In the genomic region with DNA sequence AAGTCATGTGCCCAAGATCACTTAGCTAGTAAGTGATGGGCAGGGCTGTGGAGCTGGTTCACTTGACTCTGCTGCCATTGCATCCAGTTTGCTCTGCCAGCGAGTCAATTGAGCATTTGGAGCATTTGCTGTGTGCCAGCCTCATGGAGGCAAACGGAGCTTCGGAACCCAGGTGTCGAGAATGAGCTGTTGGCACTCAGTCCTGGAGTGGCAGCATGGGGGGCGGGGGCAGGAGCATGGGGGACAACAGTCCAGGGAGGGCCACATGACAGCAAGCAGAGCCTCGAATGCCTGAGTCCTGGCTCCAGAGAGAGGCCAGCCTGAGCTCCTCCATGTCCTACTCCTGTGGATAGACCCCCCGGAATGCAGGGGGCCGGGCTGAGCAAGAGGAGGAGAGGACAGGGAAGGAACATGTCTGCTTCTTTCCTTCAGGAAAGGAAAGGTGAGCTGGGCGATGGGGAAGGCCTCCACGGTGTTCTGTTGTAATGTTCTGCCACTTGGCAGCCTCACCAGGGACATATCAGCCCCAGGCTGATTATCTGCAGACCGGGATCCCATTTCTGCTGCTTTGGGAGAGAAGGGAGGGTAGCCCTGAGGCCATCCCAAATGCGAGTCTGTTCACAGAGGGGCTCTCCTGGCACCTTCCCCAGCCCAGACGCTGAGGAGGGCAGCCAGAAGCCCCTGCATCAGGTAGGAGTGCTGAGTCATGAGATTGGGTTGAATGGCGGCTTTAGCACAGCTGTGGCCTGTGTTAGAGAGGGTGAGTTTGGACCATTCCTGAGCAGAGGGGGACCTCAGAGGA, we compare ENCODE assay signal across 1 cellular context.
A peak's percentile ranks its signal among the peaks of the same experiment; 100 is the strongest.
TF ChIP-seq lines count a peak whose summit lies in the region.

No MANE protein-coding gene starts in this region.

TF ChIP-seq in K562, 482 proteins besides CTCF, POLR2A, EP300 and RAD21:
- TF ChIP-seq, protein P1, sequence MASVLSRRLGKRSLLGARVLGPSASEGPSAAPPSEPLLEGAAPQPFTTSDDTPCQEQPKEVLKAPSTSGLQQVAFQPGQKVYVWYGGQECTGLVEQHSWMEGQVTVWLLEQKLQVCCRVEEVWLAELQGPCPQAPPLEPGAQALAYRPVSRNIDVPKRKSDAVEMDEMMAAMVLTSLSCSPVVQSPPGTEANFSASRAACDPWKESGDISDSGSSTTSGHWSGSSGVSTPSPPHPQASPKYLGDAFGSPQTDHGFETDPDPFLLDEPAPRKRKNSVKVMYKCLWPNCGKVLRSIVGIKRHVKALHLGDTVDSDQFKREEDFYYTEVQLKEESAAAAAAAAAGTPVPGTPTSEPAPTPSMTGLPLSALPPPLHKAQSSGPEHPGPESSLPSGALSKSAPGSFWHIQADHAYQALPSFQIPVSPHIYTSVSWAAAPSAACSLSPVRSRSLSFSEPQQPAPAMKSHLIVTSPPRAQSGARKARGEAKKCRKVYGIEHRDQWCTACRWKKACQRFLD (CRISPR knock-in tag; IDR thresholded peaks at IDR 0.05): no peak
- TF ChIP-seq MAFK (IDR thresholded peaks at IDR 0.05; ENCODE audit: low read length): peak; percentile 76
- TF ChIP-seq, protein P2, sequence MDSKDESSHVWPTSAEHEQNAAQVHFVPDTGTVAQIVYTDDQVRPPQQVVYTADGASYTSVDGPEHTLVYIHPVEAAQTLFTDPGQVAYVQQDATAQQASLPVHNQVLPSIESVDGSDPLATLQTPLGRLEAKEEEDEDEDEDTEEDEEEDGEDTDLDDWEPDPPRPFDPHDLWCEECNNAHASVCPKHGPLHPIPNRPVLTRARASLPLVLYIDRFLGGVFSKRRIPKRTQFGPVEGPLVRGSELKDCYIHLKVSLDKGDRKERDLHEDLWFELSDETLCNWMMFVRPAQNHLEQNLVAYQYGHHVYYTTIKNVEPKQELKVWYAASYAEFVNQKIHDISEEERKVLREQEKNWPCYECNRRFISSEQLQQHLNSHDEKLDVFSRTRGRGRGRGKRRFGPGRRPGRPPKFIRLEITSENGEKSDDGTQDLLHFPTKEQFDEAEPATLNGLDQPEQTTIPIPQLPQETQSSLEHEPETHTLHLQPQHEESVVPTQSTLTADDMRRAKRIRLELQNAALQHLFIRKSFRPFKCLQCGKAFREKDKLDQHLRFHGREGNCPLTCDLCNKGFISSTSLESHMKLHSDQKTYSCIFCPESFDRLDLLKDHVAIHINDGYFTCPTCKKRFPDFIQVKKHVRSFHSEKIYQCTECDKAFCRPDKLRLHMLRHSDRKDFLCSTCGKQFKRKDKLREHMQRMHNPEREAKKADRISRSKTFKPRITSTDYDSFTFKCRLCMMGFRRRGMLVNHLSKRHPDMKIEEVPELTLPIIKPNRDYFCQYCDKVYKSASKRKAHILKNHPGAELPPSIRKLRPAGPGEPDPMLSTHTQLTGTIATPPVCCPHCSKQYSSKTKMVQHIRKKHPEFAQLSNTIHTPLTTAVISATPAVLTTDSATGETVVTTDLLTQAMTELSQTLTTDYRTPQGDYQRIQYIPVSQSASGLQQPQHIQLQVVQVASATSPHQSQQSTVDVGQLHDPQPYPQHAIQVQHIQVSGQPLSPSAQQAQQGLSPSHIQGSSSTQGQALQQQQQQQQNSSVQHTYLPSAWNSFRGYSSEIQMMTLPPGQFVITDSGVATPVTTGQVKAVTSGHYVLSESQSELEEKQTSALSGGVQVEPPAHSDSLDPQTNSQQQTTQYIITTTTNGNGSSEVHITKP (IDR thresholded peaks at IDR 0.05; ENCODE audit: partially characterized antibody): peak; percentile 25
- TF ChIP-seq ZNF224 (CRISPR knock-in tag; IDR thresholded peaks at IDR 0.05): no peak
- TF ChIP-seq ZNF316 (IDR thresholded peaks at IDR 0.05): peak; percentile 92
- TF ChIP-seq, protein P3, sequence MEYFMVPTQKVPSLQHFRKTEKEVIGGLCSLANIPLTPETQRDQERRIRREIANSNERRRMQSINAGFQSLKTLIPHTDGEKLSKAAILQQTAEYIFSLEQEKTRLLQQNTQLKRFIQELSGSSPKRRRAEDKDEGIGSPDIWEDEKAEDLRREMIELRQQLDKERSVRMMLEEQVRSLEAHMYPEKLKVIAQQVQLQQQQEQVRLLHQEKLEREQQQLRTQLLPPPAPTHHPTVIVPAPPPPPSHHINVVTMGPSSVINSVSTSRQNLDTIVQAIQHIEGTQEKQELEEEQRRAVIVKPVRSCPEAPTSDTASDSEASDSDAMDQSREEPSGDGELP (CRISPR knock-in tag; IDR thresholded peaks at IDR 0.05; ENCODE audit: borderline replicate concordance): 0 out of 2 replicates have a peak, but pooled peaks have one; percentile 12
- TF ChIP-seq, protein P4, sequence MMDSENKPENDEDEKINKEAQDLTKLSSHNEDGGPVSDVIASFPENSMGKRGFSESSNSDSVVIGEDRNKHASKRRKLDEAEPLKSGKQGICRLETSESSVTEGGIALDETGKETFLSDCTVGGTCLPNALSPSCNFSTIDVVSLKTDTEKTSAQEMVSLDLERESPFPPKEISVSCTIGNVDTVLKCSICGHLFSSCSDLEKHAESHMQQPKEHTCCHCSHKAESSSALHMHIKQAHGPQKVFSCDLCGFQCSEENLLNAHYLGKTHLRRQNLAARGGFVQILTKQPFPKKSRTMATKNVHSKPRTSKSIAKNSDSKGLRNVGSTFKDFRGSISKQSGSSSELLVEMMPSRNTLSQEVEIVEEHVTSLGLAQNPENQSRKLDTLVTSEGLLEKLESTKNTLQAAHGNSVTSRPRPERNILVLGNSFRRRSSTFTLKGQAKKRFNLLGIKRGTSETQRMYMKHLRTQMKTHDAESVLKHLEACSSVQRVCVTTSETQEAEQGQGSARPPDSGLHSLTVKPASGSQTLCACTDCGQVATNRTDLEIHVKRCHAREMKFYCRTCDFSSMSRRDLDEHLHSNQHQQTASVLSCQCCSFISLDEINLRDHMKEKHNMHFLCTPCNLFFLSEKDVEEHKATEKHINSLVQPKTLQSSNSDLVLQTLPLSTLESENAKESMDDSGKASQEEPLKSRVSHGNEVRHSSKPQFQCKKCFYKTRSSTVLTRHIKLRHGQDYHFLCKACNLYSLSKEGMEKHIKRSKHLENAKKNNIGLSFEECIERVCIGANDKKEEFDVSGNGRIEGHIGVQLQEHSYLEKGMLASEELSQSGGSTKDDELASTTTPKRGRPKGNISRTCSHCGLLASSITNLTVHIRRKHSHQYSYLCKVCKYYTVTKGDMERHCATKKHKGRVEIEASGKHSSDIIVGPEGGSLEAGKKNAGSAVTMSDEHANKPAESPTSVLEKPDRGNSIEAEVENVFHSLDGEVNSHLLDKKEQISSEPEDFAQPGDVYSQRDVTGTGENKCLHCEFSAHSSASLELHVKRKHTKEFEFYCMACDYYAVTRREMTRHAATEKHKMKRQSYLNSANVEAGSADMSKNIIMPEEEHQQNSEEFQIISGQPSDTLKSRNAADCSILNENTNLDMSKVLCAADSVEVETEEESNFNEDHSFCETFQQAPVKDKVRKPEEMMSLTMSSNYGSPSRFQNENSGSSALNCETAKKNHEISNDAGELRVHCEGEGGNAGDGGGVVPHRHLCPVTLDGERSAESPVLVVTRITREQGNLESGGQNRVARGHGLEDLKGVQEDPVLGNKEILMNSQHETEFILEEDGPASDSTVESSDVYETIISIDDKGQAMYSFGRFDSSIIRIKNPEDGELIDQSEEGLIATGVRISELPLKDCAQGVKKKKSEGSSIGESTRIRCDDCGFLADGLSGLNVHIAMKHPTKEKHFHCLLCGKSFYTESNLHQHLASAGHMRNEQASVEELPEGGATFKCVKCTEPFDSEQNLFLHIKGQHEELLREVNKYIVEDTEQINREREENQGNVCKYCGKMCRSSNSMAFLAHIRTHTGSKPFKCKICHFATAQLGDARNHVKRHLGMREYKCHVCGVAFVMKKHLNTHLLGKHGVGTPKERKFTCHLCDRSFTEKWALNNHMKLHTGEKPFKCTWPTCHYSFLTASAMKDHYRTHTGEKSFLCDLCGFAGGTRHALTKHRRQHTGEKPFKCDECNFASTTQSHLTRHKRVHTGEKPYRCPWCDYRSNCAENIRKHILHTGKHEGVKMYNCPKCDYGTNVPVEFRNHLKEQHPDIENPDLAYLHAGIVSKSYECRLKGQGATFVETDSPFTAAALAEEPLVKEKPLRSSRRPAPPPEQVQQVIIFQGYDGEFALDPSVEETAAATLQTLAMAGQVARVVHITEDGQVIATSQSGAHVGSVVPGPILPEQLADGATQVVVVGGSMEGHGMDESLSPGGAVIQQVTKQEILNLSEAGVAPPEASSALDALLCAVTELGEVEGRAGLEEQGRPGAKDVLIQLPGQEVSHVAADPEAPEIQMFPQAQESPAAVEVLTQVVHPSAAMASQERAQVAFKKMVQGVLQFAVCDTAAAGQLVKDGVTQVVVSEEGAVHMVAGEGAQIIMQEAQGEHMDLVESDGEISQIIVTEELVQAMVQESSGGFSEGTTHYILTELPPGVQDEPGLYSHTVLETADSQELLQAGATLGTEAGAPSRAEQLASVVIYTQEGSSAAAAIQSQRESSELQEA (IDR thresholded peaks at IDR 0.05; ENCODE audit: low read depth): no peak
- TF ChIP-seq MAFG (tag; conservative IDR thresholded peaks at IDR 0.05): peak; percentile 83
- TF ChIP-seq MAFF (IDR thresholded peaks at IDR 0.05; ENCODE audit: low read length): peak; percentile 74
- peak; percentile 90 for TF ChIP-seq C11orf30 (IDR thresholded peaks at IDR 0.05; ENCODE audit: low read depth)
- TF ChIP-seq NFE2 (IDR thresholded peaks at IDR 0.05; ENCODE audit: low read depth): peak; percentile 55
TF ChIP-seq in K562: peak in this region for 8.
